ENCODE assay signal across 1 cellular context in genomic region chr2:120470041-120470716, GRCh38.
TF ChIP-seq lines count a peak whose summit lies in the region.

No MANE protein-coding gene starts in this region.

TF ChIP-seq in HepG2, 621 proteins besides CTCF, POLR2A, EP300 and RAD21 (continued from another document and continues in another):
- TF ChIP-seq ZNF709 (CRISPR knock-in tag; IDR thresholded peaks at IDR 0.05) (no peak), IRF2 (CRISPR knock-in tag; IDR thresholded peaks at IDR 0.05) (peak; percentile 71), HINFP (CRISPR knock-in tag; IDR thresholded peaks at IDR 0.05; ENCODE audit: low read depth) (peak; percentile 84), ZMYM2 (CRISPR knock-in tag; IDR thresholded peaks at IDR 0.05) (no peak), U2AF1 (optimal IDR thresholded peaks at IDR 0.05; ENCODE audit: low read depth, low read length) (no peak), PRPF4 (IDR thresholded peaks at IDR 0.05; ENCODE audit: low read depth, low read length, poor library complexity, severe bottlenecking) (no peak), POGZ (CRISPR knock-in tag; IDR thresholded peaks at IDR 0.05) (peak; percentile 68; the same call in 1 of the 2 replicates), EEA1 (CRISPR knock-in tag; IDR thresholded peaks at IDR 0.05; ENCODE audit: borderline replicate concordance) (no peak), SETDB1 (CRISPR knock-in tag; IDR thresholded peaks at IDR 0.05; ENCODE audit: borderline replicate concordance) (no peak), PHF5A (CRISPR knock-in tag; IDR thresholded peaks at IDR 0.05; ENCODE audit: low read depth, unreplicated experiment) (peak; percentile 17), ZGPAT (CRISPR knock-in tag; IDR thresholded peaks at IDR 0.05) (peak; percentile 96), CBFB (CRISPR knock-in tag; IDR thresholded peaks at IDR 0.05) (peak; percentile 88), FOXA1 (IDR thresholded peaks at IDR 0.05) (no peak), FOXA1 (CRISPR knock-in tag; IDR thresholded peaks at IDR 0.05) (peak; percentile 99), IRF9 (CRISPR knock-in tag; IDR thresholded peaks at IDR 0.05; ENCODE audit: borderline replicate concordance) (no peak), TFE3 (CRISPR knock-in tag; IDR thresholded peaks at IDR 0.05) (peak; percentile 84), TBX3 (IDR thresholded peaks at IDR 0.05; ENCODE audit: borderline replicate concordance) (no peak; the same call in 1 of the 2 replicates), ZNF720 (CRISPR knock-in tag; IDR thresholded peaks at IDR 0.05) (no peak), U2AF2 (IDR thresholded peaks at IDR 0.05; ENCODE audit: low read depth, low read length) (no peak), ZNF512B (CRISPR knock-in tag; IDR thresholded peaks at IDR 0.05; ENCODE audit: borderline replicate concordance) (0 out of 2 replicates have a peak, but pooled peaks have one; percentile 37), ZMAT5 (CRISPR knock-in tag; IDR thresholded peaks at IDR 0.05; ENCODE audit: borderline replicate concordance, low read depth) (no peak), CSRNP2 (CRISPR knock-in tag; conservative IDR thresholded peaks at IDR 0.05; ENCODE audit: low read depth) (no peak), ZNF598 (CRISPR knock-in tag; IDR thresholded peaks at IDR 0.05; ENCODE audit: borderline replicate concordance) (peak; percentile 78), GPN1 (CRISPR knock-in tag; IDR thresholded peaks at IDR 0.05; ENCODE audit: borderline replicate concordance) (no peak), ZNF558 (CRISPR knock-in tag; IDR thresholded peaks at IDR 0.05; ENCODE audit: borderline replicate concordance) (no peak), ZNF776 (CRISPR knock-in tag; IDR thresholded peaks at IDR 0.05) (no peak), ZNF224 (CRISPR knock-in tag; IDR thresholded peaks at IDR 0.05) (peak; percentile 32; the same call in 1 of the 2 replicates), GABPB1 (CRISPR knock-in tag; IDR thresholded peaks at IDR 0.05) (peak; percentile 65), ZNF292 (CRISPR knock-in tag; IDR thresholded peaks at IDR 0.05; ENCODE audit: borderline replicate concordance, low read depth) (peak; percentile 98), RNF219 (CRISPR knock-in tag; IDR thresholded peaks at IDR 0.05) (no peak), KDM1A (CRISPR knock-in tag; IDR thresholded peaks at IDR 0.05) (no peak; the same call in 1 of the 2 replicates), ZXDC (CRISPR knock-in tag; IDR thresholded peaks at IDR 0.05) (peak; percentile 46; the same call in 1 of the 2 replicates), PAX8 (CRISPR knock-in tag; IDR thresholded peaks at IDR 0.05; ENCODE audit: borderline replicate concordance) (peak; percentile 49; the same call in 1 of the 2 replicates), NCOA1 (CRISPR knock-in tag; IDR thresholded peaks at IDR 0.05) (no peak), HOXA7 (CRISPR knock-in tag; IDR thresholded peaks at IDR 0.05) (no peak), ZFX (CRISPR knock-in tag; IDR thresholded peaks at IDR 0.05; ENCODE audit: low read depth) (peak; percentile 72), KDM6A (CRISPR knock-in tag; IDR thresholded peaks at IDR 0.05; ENCODE audit: low read depth) (peak; percentile 71; the same call in 1 of the 2 replicates), HMG20A (CRISPR knock-in tag; IDR thresholded peaks at IDR 0.05; ENCODE audit: borderline replicate concordance) (peak; percentile 91), ZNF343 (CRISPR knock-in tag; IDR thresholded peaks at IDR 0.05) (no peak; the same call in 1 of the 2 replicates), HNF4A (CRISPR knock-in tag; IDR thresholded peaks at IDR 0.05) (peak; percentile 59; the same call in 1 of the 2 replicates), SKIL (CRISPR knock-in tag; IDR thresholded peaks at IDR 0.05; ENCODE audit: borderline replicate concordance) (peak; percentile 82; the same call in 1 of the 2 replicates), ZNF747 (CRISPR knock-in tag; IDR thresholded peaks at IDR 0.05; ENCODE audit: borderline replicate concordance) (no peak; the same call in 1 of the 2 replicates), MED1 (CRISPR knock-in tag; IDR thresholded peaks at IDR 0.05) (peak; percentile 92), MBD4 (IDR thresholded peaks at IDR 0.05; ENCODE audit: borderline replicate concordance, low read length) (no peak)
